In the genomic region with DNA sequence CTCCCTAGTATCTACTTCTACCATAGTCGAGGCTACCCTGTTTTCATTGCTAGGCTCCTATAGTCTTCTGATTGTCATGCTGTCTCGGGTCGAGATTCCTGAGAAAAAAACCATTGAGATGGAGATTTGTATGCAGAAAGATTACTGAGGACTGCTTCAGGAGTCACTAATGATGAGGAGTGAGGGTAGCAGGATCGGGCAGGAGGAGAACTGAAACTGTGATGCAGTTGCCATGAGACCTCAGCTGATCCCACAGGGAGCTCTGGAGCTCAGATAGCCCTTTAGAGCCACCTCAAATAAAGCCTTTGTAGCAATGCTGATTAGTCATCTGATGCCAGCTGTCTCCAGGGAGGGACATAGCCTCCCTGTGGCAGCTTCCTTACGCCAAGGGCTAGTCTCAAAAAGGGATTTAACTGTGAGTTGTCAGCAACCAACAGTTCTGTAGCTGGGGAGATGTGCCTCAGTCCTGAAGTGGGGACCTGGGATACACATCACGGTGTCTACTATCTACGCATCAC, we compare ENCODE assay signal across 1 cellular context.
TF ChIP-seq lines count a peak whose summit lies in the region.

No MANE protein-coding gene starts in this region.

TF ChIP-seq in GM23338, 12 proteins besides CTCF, POLR2A, EP300 and RAD21:
- TF ChIP-seq REST (IDR thresholded peaks at IDR 0.05; ENCODE audit: unreplicated experiment), result no peak
- TF ChIP-seq POLR2AphosphoS5 (IDR thresholded peaks at IDR 0.05; ENCODE audit: low read depth), result no peak
- TF ChIP-seq NANOG (IDR thresholded peaks at IDR 0.05; ENCODE audit: borderline replicate concordance), result no peak
- peak; percentile 74 for TF ChIP-seq ZNF462 (CRISPR knock-in tag; IDR thresholded peaks at IDR 0.05)
- no peak for TF ChIP-seq STAT1 (IDR thresholded peaks at IDR 0.05; ENCODE audit: unreplicated experiment)
- no peak for TF ChIP-seq ETS1 (IDR thresholded peaks at IDR 0.05)
- TF ChIP-seq JUNB (IDR thresholded peaks at IDR 0.05; ENCODE audit: unreplicated experiment), result no peak
TF ChIP-seq in GM23338: peak in this region for 1.
